Comparison of ENCODE assay signal across 20 cellular contexts in genomic region chr20:5969348-5969935, GRCh38. TPM values are rescaled to one million over a fixed set of nuclear protein-coding genes. Genes with fewer than 3 reads are reported as not detected.
"Had no signal": no experiment of that assay in that cellular context is flagged by ENCODE, and none has a peak within 500 bp of the region (broad histone marks: within the 10 kb centered on the region; RNA-seq: fewer than 3 reads in every experiment).

No MANE protein-coding gene starts in this region.

- H3K4me1 Mint-ChIP-seq: activated naive CD8-positive, alpha-beta T cell treated with anti-CD3 and anti-CD28 coated beads, Interleukin-2, amount 10 ng/mL, durations not matched to agents 7 days and 5 days; memory B cell had no signal

- H3K27ac Mint-ChIP-seq: activated naive CD8-positive, alpha-beta T cell treated with anti-CD3 and anti-CD28 coated beads, Interleukin-2, amount 10 ng/mL, durations not matched to agents 7 days and 5 days; activated T-helper 1 cell treated with anti-CD3 and anti-CD28 coated beads, Interleukin-12 subunit alpha, Interleukin-12 subunit beta, Interleukin-2, Interleukin-4 antibody, amounts not matched to agents 30 ng/mL and 10 ng/mL and 1 ng/mL, durations not matched to agents 14 hours and 24 hours and 36 hours; memory B cell; natural killer cell; stimulated activated naive CD8-positive, alpha-beta T cell treated with anti-CD3 and anti-CD28 coated beads, Interleukin-15, Interleukin-2, amounts not matched to agents 100 ng/mL and 50 ng/mL, for 24 hours had no signal

- H3K4me3 Mint-ChIP-seq: activated CD4-positive, alpha-beta T cell treated with anti-CD3 and anti-CD28 coated beads, Interleukin-2, amount 10 ng/mL, durations not matched to agents 7 days and 5 days; activated naive CD8-positive, alpha-beta T cell treated with anti-CD3 and anti-CD28 coated beads, Interleukin-2, amount 10 ng/mL, durations not matched to agents 7 days and 5 days; activated T-helper 1 cell treated with anti-CD3 and anti-CD28 coated beads, Interleukin-12 subunit alpha, Interleukin-12 subunit beta, Interleukin-2, Interleukin-4 antibody, amounts not matched to agents 30 ng/mL and 10 ng/mL and 1 ng/mL, durations not matched to agents 14 hours and 24 hours and 36 hours; memory B cell; natural killer cell; stimulated activated naive CD8-positive, alpha-beta T cell treated with anti-CD3 and anti-CD28 coated beads, Interleukin-15, Interleukin-2, amounts not matched to agents 100 ng/mL and 50 ng/mL, for 24 hours had no signal

- H3K27me3 Mint-ChIP-seq: activated CD4-positive, alpha-beta T cell treated with anti-CD3 and anti-CD28 coated beads, Interleukin-2, amount 10 ng/mL, durations not matched to agents 7 days and 5 days; activated naive CD8-positive, alpha-beta T cell treated with anti-CD3 and anti-CD28 coated beads, Interleukin-2, amount 10 ng/mL, durations not matched to agents 7 days and 5 days; memory B cell; stimulated activated naive CD8-positive, alpha-beta T cell treated with anti-CD3 and anti-CD28 coated beads, Interleukin-15, Interleukin-2, amounts not matched to agents 100 ng/mL and 50 ng/mL, for 24 hours had no signal

- ATAC-seq: gastrocnemius medialis, heart right ventricle, left ventricle myocardium superior, natural killer cell had no signal

- H3K4me3 ChIP-seq: gastrocnemius medialis, heart right ventricle, right lobe of liver, smooth muscle cell, suprapubic skin had no signal

- DNase-seq: activated CD4-positive, alpha-beta T cell treated with anti-CD3 and anti-CD28 coated beads, Interleukin-2, amount 10 ng/mL, durations not matched to agents 7 days and 5 days; activated CD8-positive, alpha-beta memory T cell treated with anti-CD3 and anti-CD28 coated beads for 24 hours; activated naive CD8-positive, alpha-beta T cell treated with anti-CD3 and anti-CD28 coated beads, Interleukin-2, amount 10 ng/mL, durations not matched to agents 7 days and 5 days; brain microvascular endothelial cell; cortex of kidney; effector CD8-positive, alpha-beta T cell; gastrocnemius medialis; heart right ventricle; kidney glomerular epithelial cell; left ventricle myocardium superior; natural killer cell; occipital lobe; right lobe of liver; trophoblast cell had no signal

- H3K36me3 ChIP-seq: brain microvascular endothelial cell had no signal

- H3K4me1 ChIP-seq: gastrocnemius medialis, heart right ventricle, right lobe of liver, suprapubic skin had no signal

- H3K27me3 ChIP-seq: brain microvascular endothelial cell, gastrocnemius medialis, heart right ventricle, right lobe of liver, suprapubic skin had no signal

- H3K9me3 ChIP-seq: gastrocnemius medialis, heart right ventricle, right lobe of liver, suprapubic skin had no signal

- H3K9me3 Mint-ChIP-seq: activated CD4-positive, alpha-beta T cell treated with anti-CD3 and anti-CD28 coated beads, Interleukin-2, amount 10 ng/mL, durations not matched to agents 7 days and 5 days; activated naive CD8-positive, alpha-beta T cell treated with anti-CD3 and anti-CD28 coated beads, Interleukin-2, amount 10 ng/mL, durations not matched to agents 7 days and 5 days; activated T-helper 1 cell treated with anti-CD3 and anti-CD28 coated beads, Interleukin-12 subunit alpha, Interleukin-12 subunit beta, Interleukin-2, Interleukin-4 antibody, amounts not matched to agents 30 ng/mL and 10 ng/mL and 1 ng/mL, durations not matched to agents 14 hours and 24 hours and 36 hours; memory B cell; natural killer cell; stimulated activated naive CD8-positive, alpha-beta T cell treated with anti-CD3 and anti-CD28 coated beads, Interleukin-15, Interleukin-2, amounts not matched to agents 100 ng/mL and 50 ng/mL, for 24 hours had no signal

- H3K27ac ChIP-seq: brain microvascular endothelial cell, gastrocnemius medialis, heart right ventricle, right lobe of liver, suprapubic skin had no signal

RNA-seq across cellular contexts. Expression of gene CHGB, which starts 58.1 kb away (rescaled TPM):
- total RNA-seq: activated CD4-positive, alpha-beta T cell treated with anti-CD3 and anti-CD28 coated beads, Interleukin-2, amount 10 ng/mL, durations not matched to agents 7 days and 5 days; activated T-helper 1 cell treated with anti-CD3 and anti-CD28 coated beads, Interleukin-12 subunit alpha, Interleukin-12 subunit beta, Interleukin-2, Interleukin-4 antibody, amounts not matched to agents 30 ng/mL and 10 ng/mL and 1 ng/mL, durations not matched to agents 14 hours and 24 hours and 36 hours; natural killer cell; pulmonary artery endothelial cell; smooth muscle cell; suprapubic skin had no signal
